In the genomic region with DNA sequence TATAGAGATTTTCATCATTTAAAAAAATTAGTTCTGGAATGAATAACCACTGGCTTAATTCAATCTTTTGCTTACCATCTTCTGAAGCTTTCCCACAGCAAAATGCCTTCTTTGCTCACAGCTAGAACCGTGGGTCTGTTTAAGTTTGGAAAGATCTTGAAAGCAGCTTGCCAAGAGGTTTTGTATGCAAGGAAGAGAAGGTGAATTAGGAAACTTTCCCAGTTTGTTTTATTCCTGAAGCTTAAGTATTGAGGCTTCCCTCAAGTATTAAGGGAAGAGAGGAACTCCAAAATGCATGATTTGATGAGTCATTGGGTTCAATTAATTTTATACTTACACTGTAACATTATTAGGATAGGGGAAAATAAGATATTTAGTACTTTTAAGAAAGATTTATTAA, we compare ENCODE assay signal across 2 cellular contexts.
TF ChIP-seq lines count a peak whose summit lies in the region.

No MANE protein-coding gene starts in this region.

TF ChIP-seq in A549, 52 proteins besides CTCF, POLR2A, EP300 and RAD21:
- TF ChIP-seq RFX5 (IDR thresholded peaks at IDR 0.05) (no peak), TFCP2L1 (CRISPR knock-in tag; IDR thresholded peaks at IDR 0.05) (no peak), SMC3 (IDR thresholded peaks at IDR 0.05) (no peak), FOXS1 (CRISPR knock-in tag; IDR thresholded peaks at IDR 0.05) (no peak), HOXB5 (CRISPR knock-in tag; IDR thresholded peaks at IDR 0.05) (no peak), ZSCAN20 (CRISPR knock-in tag; IDR thresholded peaks at IDR 0.05) (no peak), ZFP36 (IDR thresholded peaks at IDR 0.05; ENCODE audit: borderline replicate concordance, partially characterized antibody) (no peak), POLR2AphosphoS2 (conservative IDR thresholded peaks at IDR 0.05; ENCODE audit: low read length) (no peak), ZC3H11A (IDR thresholded peaks at IDR 0.05) (no peak), HEYL (CRISPR knock-in tag; IDR thresholded peaks at IDR 0.05) (no peak), CHD2 (IDR thresholded peaks at IDR 0.05; ENCODE audit: low read length, partially characterized antibody) (no peak), JUN (IDR thresholded peaks at IDR 0.05) (no peak), NR3C1 (IDR thresholded peaks at IDR 0.05) (no peak), RARB (CRISPR knock-in tag; IDR thresholded peaks at IDR 0.05) (no peak), CHD4 (IDR thresholded peaks at IDR 0.05; ENCODE audit: borderline replicate concordance) (no peak), RCOR1 (IDR thresholded peaks at IDR 0.05; ENCODE audit: low read depth, low read length) (no peak)
- TF ChIP-seq, protein P1, sequence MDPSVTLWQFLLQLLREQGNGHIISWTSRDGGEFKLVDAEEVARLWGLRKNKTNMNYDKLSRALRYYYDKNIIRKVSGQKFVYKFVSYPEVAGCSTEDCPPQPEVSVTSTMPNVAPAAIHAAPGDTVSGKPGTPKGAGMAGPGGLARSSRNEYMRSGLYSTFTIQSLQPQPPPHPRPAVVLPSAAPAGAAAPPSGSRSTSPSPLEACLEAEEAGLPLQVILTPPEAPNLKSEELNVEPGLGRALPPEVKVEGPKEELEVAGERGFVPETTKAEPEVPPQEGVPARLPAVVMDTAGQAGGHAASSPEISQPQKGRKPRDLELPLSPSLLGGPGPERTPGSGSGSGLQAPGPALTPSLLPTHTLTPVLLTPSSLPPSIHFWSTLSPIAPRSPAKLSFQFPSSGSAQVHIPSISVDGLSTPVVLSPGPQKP (IDR thresholded peaks at IDR 0.05; ENCODE audit: low read depth, low read length) = no peak
- TF ChIP-seq, protein P2, sequence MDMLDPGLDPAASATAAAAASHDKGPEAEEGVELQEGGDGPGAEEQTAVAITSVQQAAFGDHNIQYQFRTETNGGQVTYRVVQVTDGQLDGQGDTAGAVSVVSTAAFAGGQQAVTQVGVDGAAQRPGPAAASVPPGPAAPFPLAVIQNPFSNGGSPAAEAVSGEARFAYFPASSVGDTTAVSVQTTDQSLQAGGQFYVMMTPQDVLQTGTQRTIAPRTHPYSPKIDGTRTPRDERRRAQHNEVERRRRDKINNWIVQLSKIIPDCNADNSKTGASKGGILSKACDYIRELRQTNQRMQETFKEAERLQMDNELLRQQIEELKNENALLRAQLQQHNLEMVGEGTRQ (IDR thresholded peaks at IDR 0.05) = no peak

TF ChIP-seq in HepG2, 621 proteins besides CTCF, POLR2A, EP300 and RAD21:
- no peak for TF ChIP-seq ZNF768 (CRISPR knock-in tag; IDR thresholded peaks at IDR 0.05)
- no peak for TF ChIP-seq ZNF709 (CRISPR knock-in tag; IDR thresholded peaks at IDR 0.05)
- TF ChIP-seq PAF1 (CRISPR knock-in tag; IDR thresholded peaks at IDR 0.05) = no peak
- TF ChIP-seq, protein P3, sequence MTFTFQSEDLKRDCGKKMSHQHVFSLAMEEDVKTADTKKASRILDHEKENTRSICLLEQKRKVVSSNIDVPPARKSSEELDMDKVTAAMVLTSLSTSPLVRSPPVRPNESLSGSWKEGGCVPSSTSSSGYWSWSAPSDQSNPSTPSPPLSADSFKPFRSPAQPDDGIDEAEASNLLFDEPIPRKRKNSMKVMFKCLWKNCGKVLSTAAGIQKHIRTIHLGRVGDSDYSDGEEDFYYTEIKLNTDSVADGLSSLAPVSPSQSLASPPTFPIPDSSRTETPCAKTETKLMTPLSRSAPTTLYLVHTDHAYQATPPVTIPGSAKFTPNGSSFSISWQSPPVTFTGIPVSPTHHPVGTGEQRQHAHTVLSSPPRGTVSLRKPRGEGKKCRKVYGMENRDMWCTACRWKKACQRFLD (CRISPR knock-in tag; IDR thresholded peaks at IDR 0.05; ENCODE audit: borderline replicate concordance) = no peak
- TF ChIP-seq ZNF468 (CRISPR knock-in tag; IDR thresholded peaks at IDR 0.05) = no peak
- TF ChIP-seq NFE2L1 (CRISPR knock-in tag; IDR thresholded peaks at IDR 0.05; ENCODE audit: borderline replicate concordance) = no peak
- no peak for TF ChIP-seq GABPA (IDR thresholded peaks at IDR 0.05; ENCODE audit: low read depth, low read length)
- TF ChIP-seq GABPA (CRISPR knock-in tag; IDR thresholded peaks at IDR 0.05; ENCODE audit: low read depth) = no peak
- TF ChIP-seq, protein P4, sequence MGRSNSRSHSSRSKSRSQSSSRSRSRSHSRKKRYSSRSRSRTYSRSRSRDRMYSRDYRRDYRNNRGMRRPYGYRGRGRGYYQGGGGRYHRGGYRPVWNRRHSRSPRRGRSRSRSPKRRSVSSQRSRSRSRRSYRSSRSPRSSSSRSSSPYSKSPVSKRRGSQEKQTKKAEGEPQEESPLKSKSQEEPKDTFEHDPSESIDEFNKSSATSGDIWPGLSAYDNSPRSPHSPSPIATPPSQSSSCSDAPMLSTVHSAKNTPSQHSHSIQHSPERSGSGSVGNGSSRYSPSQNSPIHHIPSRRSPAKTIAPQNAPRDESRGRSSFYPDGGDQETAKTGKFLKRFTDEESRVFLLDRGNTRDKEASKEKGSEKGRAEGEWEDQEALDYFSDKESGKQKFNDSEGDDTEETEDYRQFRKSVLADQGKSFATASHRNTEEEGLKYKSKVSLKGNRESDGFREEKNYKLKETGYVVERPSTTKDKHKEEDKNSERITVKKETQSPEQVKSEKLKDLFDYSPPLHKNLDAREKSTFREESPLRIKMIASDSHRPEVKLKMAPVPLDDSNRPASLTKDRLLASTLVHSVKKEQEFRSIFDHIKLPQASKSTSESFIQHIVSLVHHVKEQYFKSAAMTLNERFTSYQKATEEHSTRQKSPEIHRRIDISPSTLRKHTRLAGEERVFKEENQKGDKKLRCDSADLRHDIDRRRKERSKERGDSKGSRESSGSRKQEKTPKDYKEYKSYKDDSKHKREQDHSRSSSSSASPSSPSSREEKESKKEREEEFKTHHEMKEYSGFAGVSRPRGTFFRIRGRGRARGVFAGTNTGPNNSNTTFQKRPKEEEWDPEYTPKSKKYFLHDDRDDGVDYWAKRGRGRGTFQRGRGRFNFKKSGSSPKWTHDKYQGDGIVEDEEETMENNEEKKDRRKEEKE (IDR thresholded peaks at IDR 0.05) = no peak
- no peak for TF ChIP-seq GATA4 (IDR thresholded peaks at IDR 0.05; ENCODE audit: borderline replicate concordance, low read depth)
- TF ChIP-seq ZSCAN22 (CRISPR knock-in tag; IDR thresholded peaks at IDR 0.05) = no peak
- TF ChIP-seq ZNF224 (CRISPR knock-in tag; IDR thresholded peaks at IDR 0.05) = no peak
- no peak for TF ChIP-seq MED13 (CRISPR knock-in tag; IDR thresholded peaks at IDR 0.05)
- TF ChIP-seq, protein P5, sequence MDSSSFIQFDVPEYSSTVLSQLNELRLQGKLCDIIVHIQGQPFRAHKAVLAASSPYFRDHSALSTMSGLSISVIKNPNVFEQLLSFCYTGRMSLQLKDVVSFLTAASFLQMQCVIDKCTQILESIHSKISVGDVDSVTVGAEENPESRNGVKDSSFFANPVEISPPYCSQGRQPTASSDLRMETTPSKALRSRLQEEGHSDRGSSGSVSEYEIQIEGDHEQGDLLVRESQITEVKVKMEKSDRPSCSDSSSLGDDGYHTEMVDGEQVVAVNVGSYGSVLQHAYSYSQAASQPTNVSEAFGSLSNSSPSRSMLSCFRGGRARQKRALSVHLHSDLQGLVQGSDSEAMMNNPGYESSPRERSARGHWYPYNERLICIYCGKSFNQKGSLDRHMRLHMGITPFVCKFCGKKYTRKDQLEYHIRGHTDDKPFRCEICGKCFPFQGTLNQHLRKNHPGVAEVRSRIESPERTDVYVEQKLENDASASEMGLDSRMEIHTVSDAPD (CRISPR knock-in tag; IDR thresholded peaks at IDR 0.05) = no peak
- TF ChIP-seq, protein P6, sequence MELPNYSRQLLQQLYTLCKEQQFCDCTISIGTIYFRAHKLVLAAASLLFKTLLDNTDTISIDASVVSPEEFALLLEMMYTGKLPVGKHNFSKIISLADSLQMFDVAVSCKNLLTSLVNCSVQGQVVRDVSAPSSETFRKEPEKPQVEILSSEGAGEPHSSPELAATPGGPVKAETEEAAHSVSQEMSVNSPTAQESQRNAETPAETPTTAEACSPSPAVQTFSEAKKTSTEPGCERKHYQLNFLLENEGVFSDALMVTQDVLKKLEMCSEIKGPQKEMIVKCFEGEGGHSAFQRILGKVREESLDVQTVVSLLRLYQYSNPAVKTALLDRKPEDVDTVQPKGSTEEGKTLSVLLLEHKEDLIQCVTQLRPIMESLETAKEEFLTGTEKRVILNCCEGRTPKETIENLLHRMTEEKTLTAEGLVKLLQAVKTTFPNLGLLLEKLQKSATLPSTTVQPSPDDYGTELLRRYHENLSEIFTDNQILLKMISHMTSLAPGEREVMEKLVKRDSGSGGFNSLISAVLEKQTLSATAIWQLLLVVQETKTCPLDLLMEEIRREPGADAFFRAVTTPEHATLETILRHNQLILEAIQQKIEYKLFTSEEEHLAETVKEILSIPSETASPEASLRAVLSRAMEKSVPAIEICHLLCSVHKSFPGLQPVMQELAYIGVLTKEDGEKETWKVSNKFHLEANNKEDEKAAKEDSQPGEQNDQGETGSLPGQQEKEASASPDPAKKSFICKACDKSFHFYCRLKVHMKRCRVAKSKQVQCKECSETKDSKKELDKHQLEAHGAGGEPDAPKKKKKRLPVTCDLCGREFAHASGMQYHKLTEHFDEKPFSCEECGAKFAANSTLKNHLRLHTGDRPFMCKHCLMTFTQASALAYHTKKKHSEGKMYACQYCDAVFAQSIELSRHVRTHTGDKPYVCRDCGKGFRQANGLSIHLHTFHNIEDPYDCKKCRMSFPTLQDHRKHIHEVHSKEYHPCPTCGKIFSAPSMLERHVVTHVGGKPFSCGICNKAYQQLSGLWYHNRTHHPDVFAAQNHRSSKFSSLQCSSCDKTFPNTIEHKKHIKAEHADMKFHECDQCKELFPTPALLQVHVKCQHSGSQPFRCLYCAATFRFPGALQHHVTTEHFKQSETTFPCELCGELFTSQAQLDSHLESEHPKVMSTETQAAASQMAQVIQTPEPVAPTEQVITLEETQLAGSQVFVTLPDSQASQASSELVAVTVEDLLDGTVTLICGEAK (IDR thresholded peaks at IDR 0.05) = no peak
- TF ChIP-seq, protein P6 (CRISPR knock-in tag; IDR thresholded peaks at IDR 0.05) = no peak
- TF ChIP-seq ZNF547 (CRISPR knock-in tag; IDR thresholded peaks at IDR 0.05) = no peak
- TF ChIP-seq ZNF782 (CRISPR knock-in tag; IDR thresholded peaks at IDR 0.05; ENCODE audit: borderline replicate concordance) = no peak
- TF ChIP-seq MTF1 (CRISPR knock-in tag; IDR thresholded peaks at IDR 0.05) = no peak
- TF ChIP-seq, protein P7, sequence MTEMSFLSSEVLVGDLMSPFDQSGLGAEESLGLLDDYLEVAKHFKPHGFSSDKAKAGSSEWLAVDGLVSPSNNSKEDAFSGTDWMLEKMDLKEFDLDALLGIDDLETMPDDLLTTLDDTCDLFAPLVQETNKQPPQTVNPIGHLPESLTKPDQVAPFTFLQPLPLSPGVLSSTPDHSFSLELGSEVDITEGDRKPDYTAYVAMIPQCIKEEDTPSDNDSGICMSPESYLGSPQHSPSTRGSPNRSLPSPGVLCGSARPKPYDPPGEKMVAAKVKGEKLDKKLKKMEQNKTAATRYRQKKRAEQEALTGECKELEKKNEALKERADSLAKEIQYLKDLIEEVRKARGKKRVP (CRISPR knock-in tag; IDR thresholded peaks at IDR 0.05) = no peak
